8 cellular contexts compared by ENCODE assay signal in genomic region chr6:28864321-28864923, GRCh38. TPM values are rescaled to one million over a fixed set of nuclear protein-coding genes. Genes with fewer than 3 reads are reported as not detected.
DNase-seq lines count a peak whose midpoint lies in the region; ATAC-seq, FAIRE-seq and TF ChIP-seq lines count a peak whose summit lies in the region.

No MANE protein-coding gene starts in this region.

- no TSS peak for BruUV-seq in K562 (replicated peaks; lab: Mats Ljungman, UMichigan)

- DNase-seq in H9 (no peak), K562 (ENCODE audit: extremely low read depth in 1 of 4, low spot score in 3 of 4) (peak in 2 of 4 experiments; percentile 32 to 86), mesendoderm (no peak), AG20443 (ENCODE audit: low spot score) (no peak), left lobe of liver (ENCODE audit: low spot score) (no peak), A172 (ENCODE audit: low spot score) (no peak)

- TF ChIP-seq RAD21 in K562 (CRISPR knock-in tag; conservative IDR thresholded peaks at IDR 0.05 in 1 of 2, IDR thresholded peaks at IDR 0.05 in 1 of 2), result no peak

- no peak overlapping the region for H2BK20ac ChIP-seq in H9 (ENCODE audit: low read depth, low read length, poor library complexity, severe bottlenecking)

- H2AK5ac ChIP-seq in H9 (ENCODE audit: insufficient read length, low read length) (no peak overlapping the region), mesendoderm (ENCODE audit: low read length) (no peak overlapping the region)

- no peak overlapping the region for H4K91ac ChIP-seq in H9 (ENCODE audit: insufficient read length, low read depth, low read length)

- POLR2A ChIA-PET in K562 (lab: Yijun Ruan, JAX), result interaction anchor here (0.6 to 3.8 kb wide), 6 partner anchors 11 to 199 kb away, joined by 3 to 28 read pairs (median 4); no protein-coding TSS in a partner anchor

- peaks cover 14% of the 10 kb centered on the region for H3K27me3 Mint-ChIP-seq in H9 (ENCODE audit: low read depth)

- no peak for TF ChIP-seq EP300 in K562 (IDR thresholded peaks at IDR 0.05; ENCODE audit: low read length)

- peaks cover 0 to 6% (median 5%) of the 10 kb centered on the region in 3 experiments; a peak in 6 of 7 replicates for H3K36me3 Mint-ChIP-seq in H9 (ENCODE audit: insufficient read depth in 1 of 3, low read depth in 3 of 3)

- peaks cover 23 to 25% of the 10 kb centered on the region in 2 experiments for H3K4me1 Mint-ChIP-seq in H9

- H3K9me3 ChIP-seq in H9 (ENCODE audit: control insufficient read depth, low read depth, low read length), result no peaks in the 10 kb centered on the region
- H3K9me3 ChIP-seq in K562 (replicated peaks; ENCODE audit: control insufficient read depth, insufficient read depth, low read depth, low read length), result peaks cover 8% of the 10 kb centered on the region; the same call in 1 of the 2 replicates

- intact Hi-C loops in K562 (cut with micrococcal nuclease), result loop anchor here (5.0 kb wide), 2 partner anchors 78 to 118 kb away; no protein-coding TSS in a partner anchor

- H3K79me1 ChIP-seq in H9 (ENCODE audit: insufficient read depth, low read depth, low read length, poor library complexity, severe bottlenecking) (no peaks in the 10 kb centered on the region), mesendoderm (ENCODE audit: low read length) (no peaks in the 10 kb centered on the region)

- H2BK120ac ChIP-seq in H9 (ENCODE audit: low read depth, low read length, poor library complexity, severe bottlenecking) (no peak overlapping the region), mesendoderm (ENCODE audit: low read depth, low read length) (no peak overlapping the region)

- peaks cover 14% of the 10 kb centered on the region in 2 experiments for H3K9me3 Mint-ChIP-seq in H9

- WGBS in H9 (ENCODE audit: extremely low coverage, insufficient read length, low lambda C conversion rate), result no CpG with 5 or more reads among the region's 25 CpGs
- WGBS in K562 (ENCODE audit: insufficient coverage, low coverage, missing lambda C conversion rate), result 17% methylated on average over 25 of the region's 25 CpGs
- no CpG with 5 or more reads among the region's 25 CpGs for WGBS in mesendoderm (ENCODE audit: extremely low coverage, insufficient coverage, low lambda C conversion rate)

- FAIRE-seq in K562 (lab: Jason Lieb, UNC), result peak; percentile 51

- H4K5ac ChIP-seq in H9 (ENCODE audit: insufficient read length, low read depth, low read length) (no peak overlapping the region), mesendoderm (ENCODE audit: low read length) (no peak overlapping the region)

- H3K56ac ChIP-seq in H9 (ENCODE audit: insufficient read length, low read depth, low read length), result no peak overlapping the region
- peak overlapping the region; percentile 65 for H3K56ac ChIP-seq in mesendoderm (ENCODE audit: low read length)

- in situ Hi-C loops in K562 (cut with MboI), result no loop called here

- H2BK12ac ChIP-seq in H9 (ENCODE audit: insufficient read length, low read depth, low read length), result no peak overlapping the region

- no peak overlapping the region; a peak in 1 of 7 replicates for H3K27ac Mint-ChIP-seq in H9

- H3K4me3 ChIP-seq in K562 (peak overlapping the region; percentile 64), mesendoderm (ENCODE audit: low read length) (peak overlapping the region; percentile 37)

- H2AFZ ChIP-seq in H9 (ENCODE audit: low read length), result peak overlapping the region; percentile 58
- peak overlapping the region; percentile 96 for H2AFZ ChIP-seq in K562 (ENCODE audit: low read depth, low read length)

- no peaks in the 10 kb centered on the region for H3K27me3 ChIP-seq in H9 (ENCODE audit: insufficient read depth, low read length)
- H3K27me3 ChIP-seq in K562 (ENCODE audit: control insufficient read depth in 2 of 2, insufficient read depth in 2 of 2, low read length in 2 of 2), result no peaks in the 10 kb centered on the region
- no peaks in the 10 kb centered on the region for H3K27me3 ChIP-seq in mesendoderm (ENCODE audit: insufficient read depth, low read length, poor library complexity)

- H3K4ac ChIP-seq in H9 (ENCODE audit: low read depth, low read length), result no peak overlapping the region
- no peak overlapping the region for H3K4ac ChIP-seq in mesendoderm (ENCODE audit: low read depth, low read length)

- H3K9me1 ChIP-seq in K562 (ENCODE audit: control insufficient read depth, insufficient read depth, low read length), result no peaks in the 10 kb centered on the region

- no peak for TF ChIP-seq POLR2A in K562 (conservative IDR thresholded peaks at IDR 0.05)

- peak; percentile 43 for TF ChIP-seq CTCF in 22Rv1 (IDR thresholded peaks at IDR 0.05)
- TF ChIP-seq CTCF in H9 (conservative IDR thresholded peaks at IDR 0.05), result 0 out of 3 replicates have a peak, but pooled peaks have one; percentile 18
- peak; percentile 9 to 67 (median 65) for TF ChIP-seq CTCF in K562 (IDR thresholded peaks at IDR 0.05 in 2 of 3, conservative IDR thresholded peaks at IDR 0.05 in 1 of 3; ENCODE audit: insufficient read depth in 2 of 3, low read depth in 1 of 3, low read length in 3 of 3)

- H2BK15ac ChIP-seq in H9 (ENCODE audit: low read depth, low read length), result no peak overlapping the region
- H2BK15ac ChIP-seq in mesendoderm (replicated peaks; ENCODE audit: low read depth), result no peak overlapping the region

- peak overlapping the region; percentile 93 for H3K27ac ChIP-seq in 22Rv1
- H3K27ac ChIP-seq in H9 (ENCODE audit: insufficient read length, low read depth, low read length), result no peak overlapping the region
- H3K27ac ChIP-seq in K562 (ENCODE audit: extremely low read depth, low read depth, low read length), result peak overlapping the region; percentile 79
- no peak overlapping the region for H3K27ac ChIP-seq in mesendoderm (ENCODE audit: low read depth, low read length)

- H3K4me1 ChIP-seq in H9 (ENCODE audit: insufficient read depth, low read length), result peaks cover 3% of the 10 kb centered on the region; the same call in 1 of the 2 replicates
- peaks cover 14 to 25% of the 10 kb centered on the region in 2 experiments; a peak in 4 of 5 replicates for H3K4me1 ChIP-seq in K562 (replicated peaks in 1 of 2; ENCODE audit: control insufficient read depth in 2 of 2, insufficient read depth in 2 of 2, low read length in 2 of 2)
- peaks cover 5% of the 10 kb centered on the region for H3K4me1 ChIP-seq in mesendoderm (ENCODE audit: control insufficient read depth, low read depth, low read length)

- CTCF ChIA-PET in K562 (lab: Yijun Ruan, JAX; ENCODE audit: low intra/inter-chr PET ratio), result interaction anchor here (2.1 kb wide), 1 partner anchor 26 kb away, joined by 8 read pairs; no protein-coding TSS in a partner anchor

- no peak overlapping the region for H3T11ph ChIP-seq in H9 (ENCODE audit: low read length)

- no peaks in the 10 kb centered on the region for H3K79me2 ChIP-seq in H9 (ENCODE audit: insufficient read depth, low read length)
- no peaks in the 10 kb centered on the region for H3K79me2 ChIP-seq in K562 (ENCODE audit: control insufficient read depth, insufficient read depth, low read length)
- H3K79me2 ChIP-seq in mesendoderm (ENCODE audit: control insufficient read depth, insufficient read depth, low read length), result no peaks in the 10 kb centered on the region

- peaks cover 8% of the 10 kb centered on the region for H3K23me2 ChIP-seq in H9 (ENCODE audit: insufficient read length, low read depth, low read length, poor library complexity, severe bottlenecking)

- peak overlapping the region; percentile 88; the same call in 1 of the 2 replicates for H3K14ac ChIP-seq in H9 (ENCODE audit: insufficient read depth, low read length)

- H3K4me2 ChIP-seq in H9 (ENCODE audit: insufficient read depth, insufficient read length, low read length) (peak overlapping the region; percentile 82), K562 (ENCODE audit: insufficient read depth, low read length) (peak overlapping the region; percentile 94), mesendoderm (ENCODE audit: low read length) (peak overlapping the region; percentile 35)

- H3K36me3 ChIP-seq in K562 (ENCODE audit: control insufficient read depth, insufficient read depth, low read length) (no peaks in the 10 kb centered on the region), mesendoderm (ENCODE audit: control insufficient read depth, insufficient read depth, low read length) (no peaks in the 10 kb centered on the region)

- no peak overlapping the region for H3K23ac ChIP-seq in H9 (ENCODE audit: insufficient read length, low read depth, low read length)
- no peak overlapping the region for H3K23ac ChIP-seq in mesendoderm (ENCODE audit: low read length)

- H4K20me1 ChIP-seq in H9 (ENCODE audit: control insufficient read depth, insufficient read depth, insufficient read length) (no peaks in the 10 kb centered on the region), K562 (replicated peaks; ENCODE audit: control insufficient read depth, insufficient read depth, low read length) (no peaks in the 10 kb centered on the region)

- H3K4me3 Mint-ChIP-seq in H9, result peak overlapping the region; percentile 86 to 90

- H2BK5ac ChIP-seq in H9 (ENCODE audit: insufficient read length, low read length), result no peak overlapping the region
- no peak overlapping the region for H2BK5ac ChIP-seq in mesendoderm (ENCODE audit: low read length)

- ATAC-seq in K562 (peak; percentile 35), left lobe of liver (no peak), GM19395 (IDR thresholded peaks at IDR 0.05; ENCODE audit: unreplicated experiment) (no peak)

- H4K8ac ChIP-seq in H9 (replicated peaks; ENCODE audit: insufficient read length, low read depth, low read length) (no peak overlapping the region), mesendoderm (ENCODE audit: low read depth, low read length) (no peak overlapping the region)

- peak overlapping the region; percentile 57 for H3K9ac ChIP-seq in H9 (ENCODE audit: extremely low read depth, insufficient read length, low read length)
- H3K9ac ChIP-seq in K562 (ENCODE audit: insufficient read depth in 1 of 2, low read depth in 2 of 2, low read length in 2 of 2), result peak overlapping the region; percentile 89 to 93
- H3K9ac ChIP-seq in mesendoderm (ENCODE audit: low read length), result peak overlapping the region; percentile 54

- peak overlapping the region; percentile 87 for H3K18ac ChIP-seq in H9 (ENCODE audit: insufficient read length, low read depth, low read length)
- H3K18ac ChIP-seq in mesendoderm (ENCODE audit: low read length), result no peak overlapping the region

RNA-seq across cellular contexts. Expression of gene TRIM27, which starts 59.4 kb away (rescaled TPM):
- total RNA-seq in H9 (2021) (93.1 and 98.2 TPM in 2 replicates), K562 (2014; rRNA removed) (145 and 157 TPM in 2 replicates), K562 (2014; rRNA removed; fragmentation: Illumina TruSeq; extraction: Trizol) (126 and 129 TPM in 2 replicates), K562 (2015; rRNA removed; fragmentation: Illumina TruSeq; extraction: Trizol) (141 and 156 TPM in 2 replicates), K562 (2021) (122 and 127 TPM in 2 replicates), left lobe of liver (34.3 TPM)
- total RNA-seq in K562 (2011; cell fraction: chromatin; rRNA removed; ENCODE audit: low replicate concordance), result 367 and 380 TPM in 2 replicates
- total RNA-seq in K562 (2011; cell fraction: nucleolus; rRNA removed), result 219 and 229 TPM in 2 replicates
- 317 and 452 TPM in 2 replicates for total RNA-seq in K562 (2011; cell fraction: nucleoplasm; rRNA removed)
- polyA plus RNA-seq in K562 (2011; rRNA removed) (206 and 235 TPM in 2 replicates), K562 (2014; fragmentation: Illumina TruSeq; extraction: Trizol) (90.9 and 99.7 TPM in 2 replicates), K562 (2014; fragmentation: Nextera tagmentation; extraction: Ambion mirVana) (10 to 100 TPM; 37.7 to 49.6 TPM), K562 (2014; rRNA removed) (118 TPM in 2 replicates)
- 186 and 195 TPM in 2 replicates for polyA plus RNA-seq in K562 (2011; cell fraction: cytosol; rRNA removed)
- polyA plus RNA-seq in K562 (2011; cell fraction: nucleus; rRNA removed), result 387 and 419 TPM in 2 replicates
- 101 and 114 TPM in 2 replicates for polyA plus RNA-seq in K562 (2012)
- polyA minus RNA-seq in K562 (2011; rRNA and poly(A)+ RNA removed), result 250 and 288 TPM in 2 replicates
- 93.5 and 114 TPM in 2 replicates for polyA minus RNA-seq in K562 (2011; cell fraction: cytosol; rRNA and poly(A)+ RNA removed)
- polyA minus RNA-seq in K562 (2011; cell fraction: nucleus; rRNA and poly(A)+ RNA removed), result 159 and 183 TPM in 2 replicates
- 43.4 TPM for polyA plus RNA-seq in mesendoderm (2013, experiment 1 of 2)
- 43.6 TPM for polyA plus RNA-seq in mesendoderm (2013, experiment 2 of 2)
- total RNA-seq in A172 (2014; rRNA removed; shearing (Covaris generic)), result 59.1 and 66.4 TPM in 2 replicates

Comparison
In these comparisons a context has a peak if more than half of its experiments do, and no peak if none do; other contexts are left out.
1. H3K27ac ChIP-seq: peak in 22Rv1 (single experiment) and K562 (single experiment); none in H9 (single experiment) and mesendoderm (single experiment).
2. H3K4me2 ChIP-seq: peak in every context shown above with its lines; median percentile 94 in K562; 82 in H9; 35 in mesendoderm.
3. Peak in every context shown above with its lines, with median percentiles within 50 percentile points of each other: CTCF ChIP-seq and H3K9ac ChIP-seq.